20 cellular contexts compared by ENCODE assay signal in genomic region chr10:71819479-71819878, GRCh38. TPM values are rescaled to one million over a fixed set of nuclear protein-coding genes. Genes with fewer than 3 reads are reported as not detected.
DNase-seq lines count a peak whose midpoint lies in the region; ATAC-seq and TF ChIP-seq lines count a peak whose summit lies in the region.
"Had no signal": no experiment of that assay in that cellular context is flagged by ENCODE, and none has a peak within 500 bp of the region (broad histone marks: within the 10 kb centered on the region; RNA-seq: fewer than 3 reads in every experiment).

No MANE protein-coding gene starts in this region.

- H3K27ac ChIP-seq in angular gyrus (ENCODE audit: low read depth, low read length), result peak overlapping the region; percentile 16
- H3K27ac ChIP-seq: 22Rv1 had no signal

- POLR2A ChIA-PET in activated CD8-positive, alpha-beta T cell treated with anti-CD3 and anti-CD28 coated beads for 36 hours (lab: Charles Lee), result no interaction called here
- POLR2A ChIA-PET in activated CD8-positive, alpha-beta T cell treated with anti-CD3 and anti-CD28 coated beads, Interleukin-2, amount 10 ng/mL, durations not matched to agents 7 days and 5 days (lab: Charles Lee), result no interaction called here

- intact Hi-C loops in activated CD8-positive, alpha-beta T cell treated with anti-CD3 and anti-CD28 coated beads for 36 hours (cut with micrococcal nuclease), result no loop called here

- no peaks in the 10 kb centered on the region for H3K27me3 Mint-ChIP-seq in activated CD8-positive, alpha-beta T cell treated with anti-CD3 and anti-CD28 coated beads for 36 hours
- no peaks in the 10 kb centered on the region for H3K27me3 Mint-ChIP-seq in activated CD8-positive, alpha-beta T cell treated with anti-CD3 and anti-CD28 coated beads, Interleukin-2, amount 10 ng/mL, durations not matched to agents 7 days and 5 days (ENCODE audit: low read depth)
- no peaks in the 10 kb centered on the region for H3K27me3 Mint-ChIP-seq in stimulated activated memory B cell treated with anti-CD40 and anti-IgM and Interleukin-4, amounts not matched to agents 10 μg/mL and 1 μg/mL and 100 μg/mL, for 72 hours
- H3K27me3 Mint-ChIP-seq: B cell; CD4-positive, CD25-positive, alpha-beta regulatory T cell had no signal

- ATAC-seq in activated CD8-positive, alpha-beta T cell treated with anti-CD3 and anti-CD28 coated beads for 36 hours, result no peak
- no peak for ATAC-seq in activated CD8-positive, alpha-beta T cell treated with anti-CD3 and anti-CD28 coated beads, Interleukin-2, amount 10 ng/mL, durations not matched to agents 7 days and 5 days
- ATAC-seq in esophagus mucosa (peak; percentile 29), HG02973 (IDR thresholded peaks at IDR 0.05; ENCODE audit: unreplicated experiment) (no peak)
- no peak for ATAC-seq in stimulated activated memory B cell treated with anti-CD40 and anti-IgM and Interleukin-4, amounts not matched to agents 10 μg/mL and 1 μg/mL and 100 μg/mL, for 72 hours

- peaks cover 43% of the 10 kb centered on the region for H3K36me3 Mint-ChIP-seq in activated CD8-positive, alpha-beta T cell treated with anti-CD3 and anti-CD28 coated beads for 36 hours (ENCODE audit: low read depth)
- peaks cover 50% of the 10 kb centered on the region for H3K36me3 Mint-ChIP-seq in activated CD8-positive, alpha-beta T cell treated with anti-CD3 and anti-CD28 coated beads, Interleukin-2, amount 10 ng/mL, durations not matched to agents 7 days and 5 days (ENCODE audit: low read depth)
- H3K36me3 Mint-ChIP-seq in stimulated activated memory B cell treated with anti-CD40 and anti-IgM and Interleukin-4, amounts not matched to agents 10 μg/mL and 1 μg/mL and 100 μg/mL, for 72 hours, result peaks cover 86% of the 10 kb centered on the region

- DNase-seq in activated CD8-positive, alpha-beta T cell treated with anti-CD3 and anti-CD28 coated beads for 36 hours, result no peak
- DNase-seq in activated CD8-positive, alpha-beta T cell treated with anti-CD3 and anti-CD28 coated beads, Interleukin-2, amount 10 ng/mL, durations not matched to agents 7 days and 5 days, result no peak
- no peak for DNase-seq in NCI-H526 (lab: John Stamatoyannopoulos, UW)
- DNase-seq in NCI-H446 treated with DMSO at 0.1 percent for 48 hours (lab: John Stamatoyannopoulos, UW), result no peak
- DNase-seq: CD4-positive, CD25-positive, alpha-beta regulatory T cell; COR-L47; DMS 273 treated with DMSO at 0.1 percent for 48 hours; DND-41; H7; Karpas-422; NCI-H1417 treated with DMSO at 0.1 percent for 48 hours; NCI-H1930; NCI-H345; SIG-M5 had no signal

- H3K27ac Mint-ChIP-seq in activated CD8-positive, alpha-beta T cell treated with anti-CD3 and anti-CD28 coated beads for 36 hours, result peak overlapping the region; percentile 15
- H3K27ac Mint-ChIP-seq in activated CD8-positive, alpha-beta T cell treated with anti-CD3 and anti-CD28 coated beads, Interleukin-2, amount 10 ng/mL, durations not matched to agents 7 days and 5 days, result no peak overlapping the region
- peak overlapping the region; percentile 22 for H3K27ac Mint-ChIP-seq in stimulated activated memory B cell treated with anti-CD40 and anti-IgM and Interleukin-4, amounts not matched to agents 10 μg/mL and 1 μg/mL and 100 μg/mL, for 72 hours
- H3K27ac Mint-ChIP-seq: B cell; CD4-positive, CD25-positive, alpha-beta regulatory T cell had no signal

- H3K4me1 Mint-ChIP-seq in activated CD8-positive, alpha-beta T cell treated with anti-CD3 and anti-CD28 coated beads for 36 hours (ENCODE audit: low read depth), result peaks cover 15% of the 10 kb centered on the region
- H3K4me1 Mint-ChIP-seq in activated CD8-positive, alpha-beta T cell treated with anti-CD3 and anti-CD28 coated beads, Interleukin-2, amount 10 ng/mL, durations not matched to agents 7 days and 5 days (ENCODE audit: low read depth), result peaks cover 22% of the 10 kb centered on the region
- H3K4me1 Mint-ChIP-seq in stimulated activated memory B cell treated with anti-CD40 and anti-IgM and Interleukin-4, amounts not matched to agents 10 μg/mL and 1 μg/mL and 100 μg/mL, for 72 hours, result no peaks in the 10 kb centered on the region
- H3K4me1 Mint-ChIP-seq: B cell had no signal

- CTCF ChIA-PET in activated CD8-positive, alpha-beta T cell treated with anti-CD3 and anti-CD28 coated beads for 36 hours (lab: Charles Lee), result interaction anchor here (0.7 to 2.4 kb wide), 3 partner anchors 45 to 123 kb away, joined by 3 to 8 read pairs (median 3); no protein-coding TSS in a partner anchor
- CTCF ChIA-PET in activated CD8-positive, alpha-beta T cell treated with anti-CD3 and anti-CD28 coated beads, Interleukin-2, amount 10 ng/mL, durations not matched to agents 7 days and 5 days (lab: Charles Lee), result no interaction called here

- no peak for TF ChIP-seq CTCF in activated CD8-positive, alpha-beta T cell treated with anti-CD3 and anti-CD28 coated beads for 36 hours (IDR thresholded peaks at IDR 0.05)

- H3K9me3 Mint-ChIP-seq in activated CD8-positive, alpha-beta T cell treated with anti-CD3 and anti-CD28 coated beads for 36 hours, result no peaks in the 10 kb centered on the region
- H3K9me3 Mint-ChIP-seq in activated CD8-positive, alpha-beta T cell treated with anti-CD3 and anti-CD28 coated beads, Interleukin-2, amount 10 ng/mL, durations not matched to agents 7 days and 5 days (ENCODE audit: insufficient read depth), result no peaks in the 10 kb centered on the region
- H3K9me3 Mint-ChIP-seq in stimulated activated memory B cell treated with anti-CD40 and anti-IgM and Interleukin-4, amounts not matched to agents 10 μg/mL and 1 μg/mL and 100 μg/mL, for 72 hours, result no peaks in the 10 kb centered on the region
- H3K9me3 Mint-ChIP-seq: CD4-positive, CD25-positive, alpha-beta regulatory T cell had no signal

- no peak overlapping the region for H3K4me3 Mint-ChIP-seq in activated CD8-positive, alpha-beta T cell treated with anti-CD3 and anti-CD28 coated beads for 36 hours
- H3K4me3 Mint-ChIP-seq in activated CD8-positive, alpha-beta T cell treated with anti-CD3 and anti-CD28 coated beads, Interleukin-2, amount 10 ng/mL, durations not matched to agents 7 days and 5 days, result no peak overlapping the region
- no peak overlapping the region for H3K4me3 Mint-ChIP-seq in stimulated activated memory B cell treated with anti-CD40 and anti-IgM and Interleukin-4, amounts not matched to agents 10 μg/mL and 1 μg/mL and 100 μg/mL, for 72 hours
- H3K4me3 Mint-ChIP-seq: B cell; CD4-positive, CD25-positive, alpha-beta regulatory T cell had no signal

RNA-seq across cellular contexts. Expression of gene PSAP, which starts 31.6 kb away (rescaled TPM):
- total RNA-seq in activated CD8-positive, alpha-beta T cell treated with anti-CD3 and anti-CD28 coated beads for 36 hours, result 100 to 1,000 TPM in 1 of 2 experiments, 10 to 100 TPM in 1; 94.2 to 101 TPM
- total RNA-seq in activated CD8-positive, alpha-beta T cell treated with anti-CD3 and anti-CD28 coated beads, Interleukin-2, amount 10 ng/mL, durations not matched to agents 7 days and 5 days, result 100 to 1,000 TPM; 112 to 113 TPM
- 376 TPM for total RNA-seq in esophagus mucosa

RNA-seq across cellular contexts. Expression of gene VSIR, which starts 46.2 kb away (rescaled TPM):
- 10 to 100 TPM; 59.6 to 61.0 TPM for total RNA-seq in activated CD8-positive, alpha-beta T cell treated with anti-CD3 and anti-CD28 coated beads for 36 hours
- total RNA-seq in activated CD8-positive, alpha-beta T cell treated with anti-CD3 and anti-CD28 coated beads, Interleukin-2, amount 10 ng/mL, durations not matched to agents 7 days and 5 days, result 100 to 1,000 TPM; 127 to 133 TPM
- total RNA-seq in esophagus mucosa, result 45.8 TPM
